1 cellular context compared by ENCODE assay signal in the genomic region with DNA sequence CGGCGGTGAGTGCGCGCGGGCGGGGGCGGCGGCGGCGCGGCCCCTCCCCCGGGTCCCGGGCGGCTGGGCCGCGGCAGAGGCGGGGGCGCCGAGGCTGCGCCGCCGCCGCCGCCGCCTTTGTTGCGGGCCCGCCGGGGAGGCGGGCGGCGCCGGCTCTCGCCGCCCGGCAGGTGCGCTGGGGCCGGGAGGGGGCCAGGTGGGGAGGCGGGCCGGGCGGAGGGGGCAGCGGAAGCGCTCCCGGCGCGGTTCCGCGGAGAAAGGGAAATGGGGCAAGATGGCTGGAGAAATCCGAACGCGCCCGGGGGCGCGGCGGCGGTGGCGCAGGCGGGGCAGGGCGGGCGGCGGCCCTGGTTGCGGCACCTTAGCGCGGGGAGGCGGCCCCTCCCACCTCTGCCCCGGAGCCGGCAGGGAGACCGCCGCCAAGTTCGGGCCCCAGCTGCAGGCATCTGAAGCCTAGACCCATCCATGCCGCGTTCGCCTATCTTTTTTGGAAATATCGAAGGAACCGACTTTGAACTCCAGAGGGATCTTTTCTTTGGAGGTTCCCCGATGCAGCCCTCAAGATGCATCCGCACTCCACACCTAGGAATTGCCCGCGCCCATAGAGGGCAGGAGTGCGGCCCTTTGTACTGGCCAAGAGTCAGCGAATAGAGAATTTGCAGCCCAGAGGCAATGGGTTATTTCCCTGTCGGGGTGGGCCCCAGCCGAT.
A peak's percentile ranks its signal among the peaks of the same experiment; 100 is the strongest.
TF ChIP-seq lines count a peak whose summit lies in the region.

No MANE protein-coding gene starts in this region.

TF ChIP-seq in H1, 55 proteins besides CTCF, POLR2A, EP300 and RAD21:
- TF ChIP-seq SIRT6 (IDR thresholded peaks at IDR 0.05; ENCODE audit: low read length) (no peak), GABPA (IDR thresholded peaks at IDR 0.05; ENCODE audit: borderline replicate concordance, insufficient read depth, low read length) (no peak), SRF (IDR thresholded peaks at IDR 0.05; ENCODE audit: low read depth, low read length) (no peak), BRCA1 (IDR thresholded peaks at IDR 0.05; ENCODE audit: low read depth, low read length) (no peak), TBP (IDR thresholded peaks at IDR 0.05; ENCODE audit: low read depth, low read length) (peak; percentile 35; the same call in 1 of the 2 replicates), TCF12 (IDR thresholded peaks at IDR 0.05; ENCODE audit: low read depth, low read length) (no peak), SIX5 (IDR thresholded peaks at IDR 0.05; ENCODE audit: low read depth, low read length) (no peak), RXRA (IDR thresholded peaks at IDR 0.05; ENCODE audit: insufficient read depth, low read depth, low read length) (no peak), KDM5A (IDR thresholded peaks at IDR 0.05; ENCODE audit: low read length) (no peak), PHF8 (conservative IDR thresholded peaks at IDR 0.05; ENCODE audit: low read depth, low read length) (peak; percentile 35), RNF2 (IDR thresholded peaks at IDR 0.05; ENCODE audit: borderline replicate concordance, low read depth, low read length, missing control alignments, poor library complexity, severe bottlenecking) (no peak), EZH2 (IDR thresholded peaks at IDR 0.05; ENCODE audit: low read depth, low read length, severe bottlenecking) (no peak), ZNF274 (IDR thresholded peaks at IDR 0.05; ENCODE audit: borderline replicate concordance, extremely low read depth, low read length) (no peak), TAF1 (IDR thresholded peaks at IDR 0.05; ENCODE audit: low read depth, low read length) (peak; percentile 64), CHD1 (IDR thresholded peaks at IDR 0.05; ENCODE audit: low read depth, low read length) (no peak), NANOG (IDR thresholded peaks at IDR 0.05; ENCODE audit: insufficient read depth, low read depth, low read length, poor library complexity, severe bottlenecking) (no peak), YY1 (IDR thresholded peaks at IDR 0.05; ENCODE audit: low read depth, low read length) (peak; percentile 19; the same call in 1 of the 2 replicates), EGR1 (IDR thresholded peaks at IDR 0.05; ENCODE audit: borderline replicate concordance, low read depth, low read length) (no peak), HDAC2 (IDR thresholded peaks at IDR 0.05; ENCODE audit: borderline replicate concordance in 1 of 2, low read depth in 2 of 2, low read length in 2 of 2) (no peak), TAF7 (optimal IDR thresholded peaks at IDR 0.05; ENCODE audit: borderline replicate concordance, low read depth, low read length) (peak; percentile 38), CTBP2 (IDR thresholded peaks at IDR 0.05; ENCODE audit: borderline replicate concordance, insufficient read depth, insufficient read length, low read length) (no peak), ASH2L (IDR thresholded peaks at IDR 0.05; ENCODE audit: low read length) (no peak), HDAC6 (IDR thresholded peaks at IDR 0.05; ENCODE audit: low read depth, low read length) (no peak), SP4 (IDR thresholded peaks at IDR 0.05; ENCODE audit: low read length) (no peak), SP1 (IDR thresholded peaks at IDR 0.05; ENCODE audit: low read depth, low read length) (no peak)
- TF ChIP-seq, protein P1, sequence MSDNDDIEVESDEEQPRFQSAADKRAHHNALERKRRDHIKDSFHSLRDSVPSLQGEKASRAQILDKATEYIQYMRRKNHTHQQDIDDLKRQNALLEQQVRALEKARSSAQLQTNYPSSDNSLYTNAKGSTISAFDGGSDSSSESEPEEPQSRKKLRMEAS (IDR thresholded peaks at IDR 0.05): no peak
- TF ChIP-seq, protein P2, sequence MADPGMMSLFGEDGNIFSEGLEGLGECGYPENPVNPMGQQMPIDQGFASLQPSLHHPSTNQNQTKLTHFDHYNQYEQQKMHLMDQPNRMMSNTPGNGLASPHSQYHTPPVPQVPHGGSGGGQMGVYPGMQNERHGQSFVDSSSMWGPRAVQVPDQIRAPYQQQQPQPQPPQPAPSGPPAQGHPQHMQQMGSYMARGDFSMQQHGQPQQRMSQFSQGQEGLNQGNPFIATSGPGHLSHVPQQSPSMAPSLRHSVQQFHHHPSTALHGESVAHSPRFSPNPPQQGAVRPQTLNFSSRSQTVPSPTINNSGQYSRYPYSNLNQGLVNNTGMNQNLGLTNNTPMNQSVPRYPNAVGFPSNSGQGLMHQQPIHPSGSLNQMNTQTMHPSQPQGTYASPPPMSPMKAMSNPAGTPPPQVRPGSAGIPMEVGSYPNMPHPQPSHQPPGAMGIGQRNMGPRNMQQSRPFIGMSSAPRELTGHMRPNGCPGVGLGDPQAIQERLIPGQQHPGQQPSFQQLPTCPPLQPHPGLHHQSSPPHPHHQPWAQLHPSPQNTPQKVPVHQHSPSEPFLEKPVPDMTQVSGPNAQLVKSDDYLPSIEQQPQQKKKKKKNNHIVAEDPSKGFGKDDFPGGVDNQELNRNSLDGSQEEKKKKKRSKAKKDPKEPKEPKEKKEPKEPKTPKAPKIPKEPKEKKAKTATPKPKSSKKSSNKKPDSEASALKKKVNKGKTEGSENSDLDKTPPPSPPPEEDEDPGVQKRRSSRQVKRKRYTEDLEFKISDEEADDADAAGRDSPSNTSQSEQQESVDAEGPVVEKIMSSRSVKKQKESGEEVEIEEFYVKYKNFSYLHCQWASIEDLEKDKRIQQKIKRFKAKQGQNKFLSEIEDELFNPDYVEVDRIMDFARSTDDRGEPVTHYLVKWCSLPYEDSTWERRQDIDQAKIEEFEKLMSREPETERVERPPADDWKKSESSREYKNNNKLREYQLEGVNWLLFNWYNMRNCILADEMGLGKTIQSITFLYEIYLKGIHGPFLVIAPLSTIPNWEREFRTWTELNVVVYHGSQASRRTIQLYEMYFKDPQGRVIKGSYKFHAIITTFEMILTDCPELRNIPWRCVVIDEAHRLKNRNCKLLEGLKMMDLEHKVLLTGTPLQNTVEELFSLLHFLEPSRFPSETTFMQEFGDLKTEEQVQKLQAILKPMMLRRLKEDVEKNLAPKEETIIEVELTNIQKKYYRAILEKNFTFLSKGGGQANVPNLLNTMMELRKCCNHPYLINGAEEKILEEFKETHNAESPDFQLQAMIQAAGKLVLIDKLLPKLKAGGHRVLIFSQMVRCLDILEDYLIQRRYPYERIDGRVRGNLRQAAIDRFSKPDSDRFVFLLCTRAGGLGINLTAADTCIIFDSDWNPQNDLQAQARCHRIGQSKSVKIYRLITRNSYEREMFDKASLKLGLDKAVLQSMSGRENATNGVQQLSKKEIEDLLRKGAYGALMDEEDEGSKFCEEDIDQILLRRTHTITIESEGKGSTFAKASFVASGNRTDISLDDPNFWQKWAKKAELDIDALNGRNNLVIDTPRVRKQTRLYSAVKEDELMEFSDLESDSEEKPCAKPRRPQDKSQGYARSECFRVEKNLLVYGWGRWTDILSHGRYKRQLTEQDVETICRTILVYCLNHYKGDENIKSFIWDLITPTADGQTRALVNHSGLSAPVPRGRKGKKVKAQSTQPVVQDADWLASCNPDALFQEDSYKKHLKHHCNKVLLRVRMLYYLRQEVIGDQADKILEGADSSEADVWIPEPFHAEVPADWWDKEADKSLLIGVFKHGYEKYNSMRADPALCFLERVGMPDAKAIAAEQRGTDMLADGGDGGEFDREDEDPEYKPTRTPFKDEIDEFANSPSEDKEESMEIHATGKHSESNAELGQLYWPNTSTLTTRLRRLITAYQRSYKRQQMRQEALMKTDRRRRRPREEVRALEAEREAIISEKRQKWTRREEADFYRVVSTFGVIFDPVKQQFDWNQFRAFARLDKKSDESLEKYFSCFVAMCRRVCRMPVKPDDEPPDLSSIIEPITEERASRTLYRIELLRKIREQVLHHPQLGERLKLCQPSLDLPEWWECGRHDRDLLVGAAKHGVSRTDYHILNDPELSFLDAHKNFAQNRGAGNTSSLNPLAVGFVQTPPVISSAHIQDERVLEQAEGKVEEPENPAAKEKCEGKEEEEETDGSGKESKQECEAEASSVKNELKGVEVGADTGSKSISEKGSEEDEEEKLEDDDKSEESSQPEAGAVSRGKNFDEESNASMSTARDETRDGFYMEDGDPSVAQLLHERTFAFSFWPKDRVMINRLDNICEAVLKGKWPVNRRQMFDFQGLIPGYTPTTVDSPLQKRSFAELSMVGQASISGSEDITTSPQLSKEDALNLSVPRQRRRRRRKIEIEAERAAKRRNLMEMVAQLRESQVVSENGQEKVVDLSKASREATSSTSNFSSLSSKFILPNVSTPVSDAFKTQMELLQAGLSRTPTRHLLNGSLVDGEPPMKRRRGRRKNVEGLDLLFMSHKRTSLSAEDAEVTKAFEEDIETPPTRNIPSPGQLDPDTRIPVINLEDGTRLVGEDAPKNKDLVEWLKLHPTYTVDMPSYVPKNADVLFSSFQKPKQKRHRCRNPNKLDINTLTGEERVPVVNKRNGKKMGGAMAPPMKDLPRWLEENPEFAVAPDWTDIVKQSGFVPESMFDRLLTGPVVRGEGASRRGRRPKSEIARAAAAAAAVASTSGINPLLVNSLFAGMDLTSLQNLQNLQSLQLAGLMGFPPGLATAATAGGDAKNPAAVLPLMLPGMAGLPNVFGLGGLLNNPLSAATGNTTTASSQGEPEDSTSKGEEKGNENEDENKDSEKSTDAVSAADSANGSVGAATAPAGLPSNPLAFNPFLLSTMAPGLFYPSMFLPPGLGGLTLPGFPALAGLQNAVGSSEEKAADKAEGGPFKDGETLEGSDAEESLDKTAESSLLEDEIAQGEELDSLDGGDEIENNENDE (IDR thresholded peaks at IDR 0.05; ENCODE audit: insufficient replicate concordance, low read length): no peak
